ENCODE assay signal across 15 cellular contexts in genomic region chr11:23723861-23724260, GRCh38.
DNase-seq lines count a peak whose midpoint lies in the region; ATAC-seq and TF ChIP-seq lines count a peak whose summit lies in the region.
"Had no signal": no experiment of that assay in that cellular context is flagged by ENCODE, and none has a peak within 500 bp of the region (broad histone marks: within the 10 kb centered on the region; RNA-seq: fewer than 3 reads in every experiment).

No MANE protein-coding gene starts in this region.

- TF ChIP-seq POLR2A in esophagus muscularis mucosa (IDR thresholded peaks at IDR 0.05; ENCODE audit: low read depth) (no peak), Peyer's patch (IDR thresholded peaks at IDR 0.05) (no peak)

- intact Hi-C loops in esophagus muscularis mucosa (cut with DNase I): no loop called here

- no peak for TF ChIP-seq CTCF in foreskin keratinocyte (conservative IDR thresholded peaks at IDR 0.05)
- TF ChIP-seq CTCF in esophagus muscularis mucosa (IDR thresholded peaks at IDR 0.05): no peak
- no peak for TF ChIP-seq CTCF in Peyer's patch (IDR thresholded peaks at IDR 0.05)

- H3K27me3 ChIP-seq in foreskin keratinocyte (no peaks in the 10 kb centered on the region), esophagus muscularis mucosa (no peaks in the 10 kb centered on the region), Peyer's patch (no peaks in the 10 kb centered on the region)

- no peak overlapping the region for H3K27ac ChIP-seq in foreskin keratinocyte
- no peak overlapping the region for H3K27ac ChIP-seq in esophagus muscularis mucosa (replicated peaks in 1 of 4)
- H3K27ac ChIP-seq in Peyer's patch: no peak overlapping the region
- H3K27ac ChIP-seq: C4-2B had no signal

- peak; percentile 73 for ATAC-seq in GM18858 (IDR thresholded peaks at IDR 0.05; ENCODE audit: unreplicated experiment)
- peak; percentile 83 for ATAC-seq in HG02623 (IDR thresholded peaks at IDR 0.05; ENCODE audit: unreplicated experiment)
- ATAC-seq in foreskin keratinocyte: peak; percentile 78
- no peak for ATAC-seq in left lobe of liver
- ATAC-seq: activated CD4-positive, CD25-positive, alpha-beta regulatory T cell treated with anti-CD3 and anti-CD28 coated beads, Interleukin-2, amount 50 U/mL, for 24 hours; effector memory CD8-positive, alpha-beta T cell had no signal

- H3K36me3 ChIP-seq in esophagus muscularis mucosa (no peaks in the 10 kb centered on the region), Peyer's patch (no peaks in the 10 kb centered on the region)
- H3K36me3 ChIP-seq: HAP-1 had no signal

- no peak for TF ChIP-seq EP300 in esophagus muscularis mucosa (IDR thresholded peaks at IDR 0.05)

- peak; percentile 70 for DNase-seq in M059J (ENCODE audit: low read depth)
- DNase-seq in foreskin keratinocyte: peak; percentile 42 to 74
- DNase-seq in esophagus muscularis mucosa (ENCODE audit: extremely low spot score): no peak
- no peak for DNase-seq in COR-L47 (lab: John Stamatoyannopoulos, UW)
- no peak for DNase-seq in Peyer's patch
- DNase-seq in left lobe of liver (ENCODE audit: low spot score): no peak
- DNase-seq: ACHN; DMS 273 treated with DMSO at 0.1 percent for 48 hours; effector memory CD8-positive, alpha-beta T cell; SK-N-SH had no signal

- H3K4me3 ChIP-seq in esophagus muscularis mucosa: no peak overlapping the region
- no peak overlapping the region for H3K4me3 ChIP-seq in Peyer's patch
- H3K4me3 ChIP-seq: HAP-1 had no signal

- H3K4me1 ChIP-seq in foreskin keratinocyte (peaks cover 8% of the 10 kb centered on the region), esophagus muscularis mucosa (no peaks in the 10 kb centered on the region), Peyer's patch (no peaks in the 10 kb centered on the region)

- H3K9me3 ChIP-seq in esophagus muscularis mucosa: no peaks in the 10 kb centered on the region
- no peaks in the 10 kb centered on the region for H3K9me3 ChIP-seq in Peyer's patch
- H3K9me3 ChIP-seq: HAP-1, SK-N-SH had no signal

- 92% methylated on average over 1 of the region's 1 CpG for WGBS in esophagus muscularis mucosa

Comparison
In these comparisons a context has a peak if more than half of its experiments do, and no peak if none do; other contexts are left out.
1. DNase-seq: peak in M059J (single experiment) and foreskin keratinocyte (2 of 2); none in esophagus muscularis mucosa (single experiment), COR-L47 (single experiment), Peyer's patch (0 of 3) and left lobe of liver (single experiment).